8 cellular contexts compared by ENCODE assay signal in genomic region chrX:44872817-44873414, GRCh38.
DNase-seq lines count a peak whose midpoint lies in the region; TF ChIP-seq lines count a peak whose summit lies in the region.

KDM6A (plus strand) TSS chrX:44873188; CDS start chrX:44873552, 364 bp downstream.

- H3K4me3 ChIP-seq in HFF-Myc (replicated peaks; ENCODE audit: low read depth, low read length) (peak within 1 kb of the TSS; percentile 66), SK-N-MC (peak within 1 kb of the TSS; percentile 80)

- no peak for TF ChIP-seq CTCF in HFF-Myc (IDR thresholded peaks at IDR 0.05; ENCODE audit: low read depth, low read length, missing control alignments)

- H3K36me3 ChIP-seq in SK-N-MC (ENCODE audit: insufficient read depth, low read length) = peaks cover 7% of the 10 kb centered on the region

- peak; percentile 97 for DNase-seq in GM03348 (ENCODE audit: low spot score)
- peak; percentile 74 for DNase-seq in HFF-Myc (ENCODE audit: extremely low read depth, low read depth)
- DNase-seq in NAMALWA (ENCODE audit: low spot score) = peak; percentile 94
- DNase-seq in SK-N-MC (ENCODE audit: low read depth, low spot score) = peak; percentile 83
- DNase-seq in activated naive CD4-positive, alpha-beta T cell treated with anti-CD3 and anti-CD28 coated beads, Interleukin-2, amount 50 U/mL, for 16 hours = peak; percentile 95
- peak; percentile 95 for DNase-seq in germinal center (ENCODE audit: low spot score)
- DNase-seq in non-pigmented ciliary epithelial cell (ENCODE audit: low read depth) = peak; percentile 78
- peak; percentile 88 for DNase-seq in superior temporal gyrus (ENCODE audit: extremely low spot score)

- peak within 1 kb of the TSS; percentile 97 for H3K27ac ChIP-seq in SK-N-MC

- H3K9ac ChIP-seq in SK-N-MC (ENCODE audit: insufficient read length) = peak within 1 kb of the TSS; percentile 95

- no peaks in the 10 kb centered on the region for H3K9me3 ChIP-seq in SK-N-MC (ENCODE audit: low read depth, low read length)

Comparison
In these comparisons a context has a peak if more than half of its experiments do, and no peak if none do; other contexts are left out.
1. Peak in every context shown above with its lines: DNase-seq, H3K4me3 ChIP-seq and H3K27ac ChIP-seq.